In genomic region chr2:217038001-217038400, GRCh38 we compare ENCODE assay signal across 21 cellular contexts.
DNase-seq lines count a peak whose midpoint lies in the region; ATAC-seq and TF ChIP-seq lines count a peak whose summit lies in the region.
"Had no signal": no experiment of that assay in that cellular context is flagged by ENCODE, and none has a peak within 500 bp of the region (broad histone marks: within the 10 kb centered on the region; RNA-seq: fewer than 3 reads in every experiment).

No MANE protein-coding gene starts in this region.

- H3K27me3 ChIP-seq in mammary epithelial cell (ENCODE audit: insufficient read depth, low read length) (no peaks in the 10 kb centered on the region), breast epithelium (no peaks in the 10 kb centered on the region), endodermal cell (ENCODE audit: control insufficient read depth, insufficient read depth, low read length, poor library complexity, severe bottlenecking) (no peaks in the 10 kb centered on the region), foreskin keratinocyte (no peaks in the 10 kb centered on the region)
- H3K27me3 ChIP-seq: BLaER1 had no signal

- no peak for TF ChIP-seq POLR2A in breast epithelium (IDR thresholded peaks at IDR 0.05)

- no peak overlapping the region for H3K4me3 Mint-ChIP-seq in endodermal cell
- H3K4me3 Mint-ChIP-seq in nephron: no peak overlapping the region
- H3K4me3 Mint-ChIP-seq: B cell; CD4-positive, CD25-positive, alpha-beta regulatory T cell; CD8-positive, alpha-beta T cell had no signal

- 5% methylated on average over 2 of the region's 2 CpGs for WGBS in mammary epithelial cell (ENCODE audit: low coverage, missing lambda C conversion rate)
- 67% methylated on average over 2 of the region's 2 CpGs; no CpG with 5 or more reads in 1 of the 2 experiments for WGBS in endodermal cell (ENCODE audit: insufficient coverage in 1 of 2, insufficient read length in 1 of 2), 2 experiments

- in situ Hi-C loops in mammary epithelial cell (cut with MboI; ENCODE audit: low sequenced_read_pairs in 2 of 2): no loop called here

- H3K9me3 ChIP-seq in mammary epithelial cell (replicated peaks; ENCODE audit: insufficient read depth, low read length) (no peaks in the 10 kb centered on the region), breast epithelium (no peaks in the 10 kb centered on the region), endodermal cell (ENCODE audit: control insufficient read depth, low read length) (no peaks in the 10 kb centered on the region)
- H3K9me3 ChIP-seq: Caco-2 had no signal

- H3K27ac Mint-ChIP-seq in endodermal cell: no peak overlapping the region
- peak overlapping the region in 2 of 3 experiments; percentile 76 to 90 for H3K27ac Mint-ChIP-seq in nephron
- H3K27ac Mint-ChIP-seq: B cell; CD4-positive, CD25-positive, alpha-beta regulatory T cell; CD8-positive, alpha-beta T cell had no signal

- no peak overlapping the region for H3K4me3 ChIP-seq in mammary epithelial cell (replicated peaks in 1 of 3; ENCODE audit: insufficient read depth in 1 of 3, low read depth in 2 of 3, low read length in 3 of 3)
- H3K4me3 ChIP-seq in breast epithelium: no peak overlapping the region
- no peak overlapping the region for H3K4me3 ChIP-seq in endodermal cell (ENCODE audit: low read length)
- H3K4me3 ChIP-seq: BLaER1, GM12878 had no signal

- DNase-seq in mammary epithelial cell: peak; percentile 46
- no peak for DNase-seq in breast epithelium (ENCODE audit: low spot score in 2 of 2)
- DNase-seq in endodermal cell: peak; percentile 7
- DNase-seq in foreskin keratinocyte: peak in 1 of 2 donors; percentile 56
- no peak for DNase-seq in NCI-H82 treated with DMSO at 0.1 percent for 48 hours (lab: John Stamatoyannopoulos, UW; ENCODE audit: unreplicated experiment)
- no peak for DNase-seq in DMS79 treated with DMSO at 0.1 percent for 48 hours (lab: John Stamatoyannopoulos, UW)
- DNase-seq in NCI-H226: no peak
- DNase-seq: Caco-2; CD4-positive, CD25-positive, alpha-beta regulatory T cell; CD8-positive, alpha-beta T cell; DMS153; EL; GDM1; H7; HCEC 1CT had no signal

- intact Hi-C loops in mammary epithelial cell (cut with micrococcal nuclease) (no loop called here), breast epithelium (cut with DNase I; ENCODE audit: low total_unique reads) (no loop called here)

- CTCF ChIA-PET in mammary epithelial cell (lab: Charles Lee; ENCODE audit: low non-redundant PET): no interaction called here

- no peaks in the 10 kb centered on the region for H4K20me1 ChIP-seq in mammary epithelial cell (ENCODE audit: insufficient read depth, low read length)
- H4K20me1 ChIP-seq: BLaER1 had no signal

- H3K4me1 ChIP-seq in mammary epithelial cell (ENCODE audit: insufficient read depth, low read length) (peaks cover 19% of the 10 kb centered on the region), breast epithelium (no peaks in the 10 kb centered on the region), endodermal cell (ENCODE audit: control insufficient read depth, insufficient read depth, low read length) (no peaks in the 10 kb centered on the region), foreskin keratinocyte (peaks cover 22% of the 10 kb centered on the region)
- H3K4me1 ChIP-seq: Caco-2 had no signal

- dilution Hi-C loops in mammary epithelial cell (cut with HindIII; ENCODE audit: low sequenced_read_pairs): no loop called here

- H2AFZ ChIP-seq in mammary epithelial cell (ENCODE audit: low read depth, low read length): peak overlapping the region; percentile 58

- H3K36me3 ChIP-seq in mammary epithelial cell (ENCODE audit: insufficient read depth, low read length) (no peaks in the 10 kb centered on the region), breast epithelium (no peaks in the 10 kb centered on the region), endodermal cell (ENCODE audit: control insufficient read depth, insufficient read depth, low read length) (no peaks in the 10 kb centered on the region)
- H3K36me3 ChIP-seq: BLaER1 had no signal

- H3K27ac ChIP-seq in mammary epithelial cell (ENCODE audit: insufficient read depth, low read depth, low read length) (no peak overlapping the region), breast epithelium (no peak overlapping the region), endodermal cell (ENCODE audit: low read depth, low read length) (no peak overlapping the region), foreskin keratinocyte (no peak overlapping the region)
- H3K27ac ChIP-seq: 22Rv1, BLaER1, C4-2B had no signal

- no peak overlapping the region for H3K9ac ChIP-seq in mammary epithelial cell (ENCODE audit: insufficient read depth, low read length)
- no peak overlapping the region for H3K9ac ChIP-seq in endodermal cell (ENCODE audit: extremely low read depth, low read length, poor library complexity, severe bottlenecking)
- H3K9ac ChIP-seq: BLaER1 had no signal

- no peaks in the 10 kb centered on the region for H3K4me1 Mint-ChIP-seq in endodermal cell
- peaks cover 35% of the 10 kb centered on the region for H3K4me1 Mint-ChIP-seq in nephron
- H3K4me1 Mint-ChIP-seq: B cell; CD4-positive, CD25-positive, alpha-beta regulatory T cell had no signal

- peak; percentile 18 for ATAC-seq in foreskin keratinocyte
- ATAC-seq: CD8-positive, alpha-beta T cell; GM12878 had no signal

- TF ChIP-seq CTCF in mammary epithelial cell (conservative IDR thresholded peaks at IDR 0.05 in 1 of 2, IDR thresholded peaks at IDR 0.05 in 1 of 2; ENCODE audit: extremely low read depth in 1 of 2, insufficient read depth in 1 of 2, low read depth in 1 of 2, low read length in 2 of 2) (no peak), breast epithelium (IDR thresholded peaks at IDR 0.05) (no peak), endodermal cell (conservative IDR thresholded peaks at IDR 0.05) (no peak), foreskin keratinocyte (conservative IDR thresholded peaks at IDR 0.05) (no peak), nephron (IDR thresholded peaks at IDR 0.05; ENCODE audit: unreplicated experiment in 3 of 3) (no peak)

- H3K27me3 Mint-ChIP-seq in endodermal cell (ENCODE audit: insufficient read depth): peaks cover 18% of the 10 kb centered on the region
- H3K27me3 Mint-ChIP-seq in nephron (ENCODE audit: low read depth): peaks cover 4% of the 10 kb centered on the region
- H3K27me3 Mint-ChIP-seq: CD4-positive, CD25-positive, alpha-beta regulatory T cell had no signal

- no peaks in the 10 kb centered on the region for H3K79me2 ChIP-seq in mammary epithelial cell (ENCODE audit: insufficient read depth, low read length)

- no peaks in the 10 kb centered on the region for H3K36me3 Mint-ChIP-seq in endodermal cell (ENCODE audit: low read depth)
- no peaks in the 10 kb centered on the region for H3K36me3 Mint-ChIP-seq in nephron (ENCODE audit: low read depth)
- H3K36me3 Mint-ChIP-seq: CD4-positive, CD25-positive, alpha-beta regulatory T cell; CD8-positive, alpha-beta T cell had no signal

- no TSS peak for BruUV-seq in mammary epithelial cell (replicated peaks; lab: Mats Ljungman, UMichigan)

- no peak overlapping the region for H3K4me2 ChIP-seq in mammary epithelial cell (ENCODE audit: insufficient read depth, low read depth, low read length)
- H3K4me2 ChIP-seq: BLaER1 had no signal

- H3K9me3 Mint-ChIP-seq in endodermal cell (no peaks in the 10 kb centered on the region), nephron (no peaks in the 10 kb centered on the region)

Comparison
In these comparisons a context has a peak if more than half of its experiments do, and no peak if none do; other contexts are left out.
1. DNase-seq: peak in mammary epithelial cell (single experiment) and endodermal cell (single experiment); none in breast epithelium (0 of 2), NCI-H82 treated with DMSO at 0.1 percent for 48 hours (single experiment), DMS79 treated with DMSO at 0.1 percent for 48 hours (single experiment) and NCI-H226 (single experiment).